1 cellular context compared by ENCODE assay signal in genomic region chr12:15534870-15535269, GRCh38.
TF ChIP-seq lines count a peak whose summit lies in the region.

No MANE protein-coding gene starts in this region.

TF ChIP-seq in SK-N-SH treated with all-trans-retinoic acid at 6 μM for 48 hours, 23 proteins besides CTCF, POLR2A, EP300 and RAD21 (continued from another document):
- no peak for TF ChIP-seq CSRNP3 (CRISPR knock-in tag; IDR thresholded peaks at IDR 0.05)
- TF ChIP-seq GLIS3 (CRISPR knock-in tag; IDR thresholded peaks at IDR 0.05): no peak
